2 cellular contexts compared by ENCODE assay signal in genomic region chr20:41161886-41162285, GRCh38.
TF ChIP-seq lines count a peak whose summit lies in the region.

No MANE protein-coding gene starts in this region.

TF ChIP-seq in HCT116, 20 proteins besides CTCF, POLR2A, EP300 and RAD21:
- no peak for TF ChIP-seq JUND (IDR thresholded peaks at IDR 0.05)
- TF ChIP-seq ATF3 (IDR thresholded peaks at IDR 0.05), result no peak
- no peak for TF ChIP-seq EZH2 (IDR thresholded peaks at IDR 0.05)
- TF ChIP-seq ZBTB33 (IDR thresholded peaks at IDR 0.05; ENCODE audit: extremely low read depth, insufficient replicate concordance, low read length), result no peak
- TF ChIP-seq EZH2phosphoT487 (IDR thresholded peaks at IDR 0.05; ENCODE audit: borderline replicate concordance), result no peak
- no peak for TF ChIP-seq SP1 (IDR thresholded peaks at IDR 0.05; ENCODE audit: low read depth)
- no peak for TF ChIP-seq CBX3 (IDR thresholded peaks at IDR 0.05; ENCODE audit: low read depth)
- TF ChIP-seq CEBPB (IDR thresholded peaks at IDR 0.05; ENCODE audit: low read depth), result no peak
- no peak for TF ChIP-seq SRF (IDR thresholded peaks at IDR 0.05; ENCODE audit: low read depth)
- no peak for TF ChIP-seq POLR2AphosphoS5 (IDR thresholded peaks at IDR 0.05; ENCODE audit: low read depth, low read length)
- TF ChIP-seq MAX (IDR thresholded peaks at IDR 0.05), result no peak
- no peak for TF ChIP-seq TCF7L2 (IDR thresholded peaks at IDR 0.05; ENCODE audit: borderline replicate concordance, extremely low read depth, insufficient read depth, insufficient read length)
- no peak for TF ChIP-seq SIN3A (IDR thresholded peaks at IDR 0.05; ENCODE audit: low read depth)

TF ChIP-seq in HepG2, 621 proteins besides CTCF, POLR2A, EP300 and RAD21:
- peak; percentile 47; the same call in 1 of the 2 replicates for TF ChIP-seq STAG1 (CRISPR knock-in tag; IDR thresholded peaks at IDR 0.05)
- no peak for TF ChIP-seq SRF (IDR thresholded peaks at IDR 0.05; ENCODE audit: low read depth, low read length)
- TF ChIP-seq HNRNPL (IDR thresholded peaks at IDR 0.05; ENCODE audit: low read depth, low read length), result 0 out of 2 replicates have a peak, but pooled peaks have one; percentile 26
- TF ChIP-seq MIER3 (CRISPR knock-in tag; IDR thresholded peaks at IDR 0.05; ENCODE audit: borderline replicate concordance), result no peak
TF ChIP-seq in HepG2: peak in this region for 2.
